ENCODE assay signal across 1 cellular context in the genomic region with DNA sequence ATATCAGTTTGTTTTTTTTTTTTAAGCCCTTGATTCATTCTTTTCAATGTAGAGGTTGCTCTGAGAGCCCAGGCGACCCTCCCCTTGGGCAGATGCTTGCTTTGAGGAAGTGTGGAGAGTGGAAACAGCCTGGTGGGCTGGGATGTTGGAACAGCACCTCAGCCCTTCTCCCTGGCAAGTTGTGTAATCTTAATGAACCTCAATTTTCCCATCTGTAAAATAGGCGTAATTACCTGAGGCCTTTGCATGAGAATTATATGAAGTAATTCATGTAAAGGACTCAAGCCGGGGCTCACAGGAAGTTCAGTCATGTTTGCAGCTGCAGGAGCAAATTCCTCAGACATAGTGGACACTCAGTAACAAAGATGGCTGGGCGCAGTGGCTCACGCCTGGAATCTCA.
TF ChIP-seq lines count a peak whose summit lies in the region.

No MANE protein-coding gene starts in this region.

TF ChIP-seq in K562, 482 proteins besides CTCF, POLR2A, EP300 and RAD21 (continued from another document):
- TF ChIP-seq, protein P1, sequence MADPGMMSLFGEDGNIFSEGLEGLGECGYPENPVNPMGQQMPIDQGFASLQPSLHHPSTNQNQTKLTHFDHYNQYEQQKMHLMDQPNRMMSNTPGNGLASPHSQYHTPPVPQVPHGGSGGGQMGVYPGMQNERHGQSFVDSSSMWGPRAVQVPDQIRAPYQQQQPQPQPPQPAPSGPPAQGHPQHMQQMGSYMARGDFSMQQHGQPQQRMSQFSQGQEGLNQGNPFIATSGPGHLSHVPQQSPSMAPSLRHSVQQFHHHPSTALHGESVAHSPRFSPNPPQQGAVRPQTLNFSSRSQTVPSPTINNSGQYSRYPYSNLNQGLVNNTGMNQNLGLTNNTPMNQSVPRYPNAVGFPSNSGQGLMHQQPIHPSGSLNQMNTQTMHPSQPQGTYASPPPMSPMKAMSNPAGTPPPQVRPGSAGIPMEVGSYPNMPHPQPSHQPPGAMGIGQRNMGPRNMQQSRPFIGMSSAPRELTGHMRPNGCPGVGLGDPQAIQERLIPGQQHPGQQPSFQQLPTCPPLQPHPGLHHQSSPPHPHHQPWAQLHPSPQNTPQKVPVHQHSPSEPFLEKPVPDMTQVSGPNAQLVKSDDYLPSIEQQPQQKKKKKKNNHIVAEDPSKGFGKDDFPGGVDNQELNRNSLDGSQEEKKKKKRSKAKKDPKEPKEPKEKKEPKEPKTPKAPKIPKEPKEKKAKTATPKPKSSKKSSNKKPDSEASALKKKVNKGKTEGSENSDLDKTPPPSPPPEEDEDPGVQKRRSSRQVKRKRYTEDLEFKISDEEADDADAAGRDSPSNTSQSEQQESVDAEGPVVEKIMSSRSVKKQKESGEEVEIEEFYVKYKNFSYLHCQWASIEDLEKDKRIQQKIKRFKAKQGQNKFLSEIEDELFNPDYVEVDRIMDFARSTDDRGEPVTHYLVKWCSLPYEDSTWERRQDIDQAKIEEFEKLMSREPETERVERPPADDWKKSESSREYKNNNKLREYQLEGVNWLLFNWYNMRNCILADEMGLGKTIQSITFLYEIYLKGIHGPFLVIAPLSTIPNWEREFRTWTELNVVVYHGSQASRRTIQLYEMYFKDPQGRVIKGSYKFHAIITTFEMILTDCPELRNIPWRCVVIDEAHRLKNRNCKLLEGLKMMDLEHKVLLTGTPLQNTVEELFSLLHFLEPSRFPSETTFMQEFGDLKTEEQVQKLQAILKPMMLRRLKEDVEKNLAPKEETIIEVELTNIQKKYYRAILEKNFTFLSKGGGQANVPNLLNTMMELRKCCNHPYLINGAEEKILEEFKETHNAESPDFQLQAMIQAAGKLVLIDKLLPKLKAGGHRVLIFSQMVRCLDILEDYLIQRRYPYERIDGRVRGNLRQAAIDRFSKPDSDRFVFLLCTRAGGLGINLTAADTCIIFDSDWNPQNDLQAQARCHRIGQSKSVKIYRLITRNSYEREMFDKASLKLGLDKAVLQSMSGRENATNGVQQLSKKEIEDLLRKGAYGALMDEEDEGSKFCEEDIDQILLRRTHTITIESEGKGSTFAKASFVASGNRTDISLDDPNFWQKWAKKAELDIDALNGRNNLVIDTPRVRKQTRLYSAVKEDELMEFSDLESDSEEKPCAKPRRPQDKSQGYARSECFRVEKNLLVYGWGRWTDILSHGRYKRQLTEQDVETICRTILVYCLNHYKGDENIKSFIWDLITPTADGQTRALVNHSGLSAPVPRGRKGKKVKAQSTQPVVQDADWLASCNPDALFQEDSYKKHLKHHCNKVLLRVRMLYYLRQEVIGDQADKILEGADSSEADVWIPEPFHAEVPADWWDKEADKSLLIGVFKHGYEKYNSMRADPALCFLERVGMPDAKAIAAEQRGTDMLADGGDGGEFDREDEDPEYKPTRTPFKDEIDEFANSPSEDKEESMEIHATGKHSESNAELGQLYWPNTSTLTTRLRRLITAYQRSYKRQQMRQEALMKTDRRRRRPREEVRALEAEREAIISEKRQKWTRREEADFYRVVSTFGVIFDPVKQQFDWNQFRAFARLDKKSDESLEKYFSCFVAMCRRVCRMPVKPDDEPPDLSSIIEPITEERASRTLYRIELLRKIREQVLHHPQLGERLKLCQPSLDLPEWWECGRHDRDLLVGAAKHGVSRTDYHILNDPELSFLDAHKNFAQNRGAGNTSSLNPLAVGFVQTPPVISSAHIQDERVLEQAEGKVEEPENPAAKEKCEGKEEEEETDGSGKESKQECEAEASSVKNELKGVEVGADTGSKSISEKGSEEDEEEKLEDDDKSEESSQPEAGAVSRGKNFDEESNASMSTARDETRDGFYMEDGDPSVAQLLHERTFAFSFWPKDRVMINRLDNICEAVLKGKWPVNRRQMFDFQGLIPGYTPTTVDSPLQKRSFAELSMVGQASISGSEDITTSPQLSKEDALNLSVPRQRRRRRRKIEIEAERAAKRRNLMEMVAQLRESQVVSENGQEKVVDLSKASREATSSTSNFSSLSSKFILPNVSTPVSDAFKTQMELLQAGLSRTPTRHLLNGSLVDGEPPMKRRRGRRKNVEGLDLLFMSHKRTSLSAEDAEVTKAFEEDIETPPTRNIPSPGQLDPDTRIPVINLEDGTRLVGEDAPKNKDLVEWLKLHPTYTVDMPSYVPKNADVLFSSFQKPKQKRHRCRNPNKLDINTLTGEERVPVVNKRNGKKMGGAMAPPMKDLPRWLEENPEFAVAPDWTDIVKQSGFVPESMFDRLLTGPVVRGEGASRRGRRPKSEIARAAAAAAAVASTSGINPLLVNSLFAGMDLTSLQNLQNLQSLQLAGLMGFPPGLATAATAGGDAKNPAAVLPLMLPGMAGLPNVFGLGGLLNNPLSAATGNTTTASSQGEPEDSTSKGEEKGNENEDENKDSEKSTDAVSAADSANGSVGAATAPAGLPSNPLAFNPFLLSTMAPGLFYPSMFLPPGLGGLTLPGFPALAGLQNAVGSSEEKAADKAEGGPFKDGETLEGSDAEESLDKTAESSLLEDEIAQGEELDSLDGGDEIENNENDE (IDR thresholded peaks at IDR 0.05; ENCODE audit: low read depth, low read length) = no peak
- no peak for TF ChIP-seq SAP30 (IDR thresholded peaks at IDR 0.05; ENCODE audit: borderline replicate concordance, insufficient read depth, low read depth, low read length, poor library complexity, severe bottlenecking)
- TF ChIP-seq KLF1 (tag; IDR thresholded peaks at IDR 0.05) = no peak
- 0 out of 2 replicates have a peak, but pooled peaks have one; percentile 8 for TF ChIP-seq CEBPB (tag; IDR thresholded peaks at IDR 0.05)
- TF ChIP-seq EZH2 (IDR thresholded peaks at IDR 0.05; ENCODE audit: borderline replicate concordance, low read depth, low read length) = no peak
- TF ChIP-seq CBX8 (IDR thresholded peaks at IDR 0.05; ENCODE audit: borderline replicate concordance, extremely low read depth, low read depth, low read length, poor library complexity, severe bottlenecking) = no peak
- no peak for TF ChIP-seq ZBTB17 (CRISPR knock-in tag; IDR thresholded peaks at IDR 0.05)
TF ChIP-seq in K562: peak in this region for 6.
